ENCODE assay signal across 1 cellular context in the genomic region with DNA sequence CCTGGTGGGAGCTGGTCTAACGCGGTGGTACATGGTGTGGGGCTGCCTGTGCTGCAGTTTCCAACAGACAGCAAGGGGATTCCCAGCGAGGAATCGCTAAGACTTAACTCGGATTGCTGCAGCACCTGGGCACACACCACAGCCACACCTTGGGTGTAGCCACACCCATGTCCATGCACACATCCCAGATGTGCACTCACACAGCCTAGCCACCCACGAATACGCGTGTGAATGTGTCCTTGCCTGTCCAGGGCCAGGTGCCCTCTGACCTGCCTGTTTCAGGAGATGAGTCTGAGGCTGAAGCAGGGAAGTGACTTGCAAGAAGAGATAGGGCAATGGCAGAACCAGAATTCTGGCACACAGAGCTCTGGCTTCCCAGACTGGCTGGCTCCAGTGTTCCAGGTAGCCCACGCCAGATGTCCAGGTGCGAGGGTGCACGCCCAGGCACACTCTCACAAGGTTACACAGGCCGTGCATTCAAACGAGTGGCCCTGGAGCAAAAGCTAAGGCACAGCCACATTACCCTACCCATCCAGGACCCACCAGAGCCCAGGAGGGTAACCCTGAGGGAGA.
TF ChIP-seq lines count a peak whose summit lies in the region.

No MANE protein-coding gene starts in this region.

TF ChIP-seq in HepG2, 621 proteins besides CTCF, POLR2A, EP300 and RAD21 (continued from another document):
- TF ChIP-seq TAF1 (CRISPR knock-in tag; IDR thresholded peaks at IDR 0.05) = no peak
- no peak for TF ChIP-seq RARA (CRISPR knock-in tag; IDR thresholded peaks at IDR 0.05)
- TF ChIP-seq ZNF562 (CRISPR knock-in tag; IDR thresholded peaks at IDR 0.05; ENCODE audit: borderline replicate concordance) = no peak
- TF ChIP-seq SP4 (CRISPR knock-in tag; IDR thresholded peaks at IDR 0.05) = no peak
- TF ChIP-seq SALL2 (CRISPR knock-in tag; IDR thresholded peaks at IDR 0.05) = no peak
- TF ChIP-seq, protein P1, sequence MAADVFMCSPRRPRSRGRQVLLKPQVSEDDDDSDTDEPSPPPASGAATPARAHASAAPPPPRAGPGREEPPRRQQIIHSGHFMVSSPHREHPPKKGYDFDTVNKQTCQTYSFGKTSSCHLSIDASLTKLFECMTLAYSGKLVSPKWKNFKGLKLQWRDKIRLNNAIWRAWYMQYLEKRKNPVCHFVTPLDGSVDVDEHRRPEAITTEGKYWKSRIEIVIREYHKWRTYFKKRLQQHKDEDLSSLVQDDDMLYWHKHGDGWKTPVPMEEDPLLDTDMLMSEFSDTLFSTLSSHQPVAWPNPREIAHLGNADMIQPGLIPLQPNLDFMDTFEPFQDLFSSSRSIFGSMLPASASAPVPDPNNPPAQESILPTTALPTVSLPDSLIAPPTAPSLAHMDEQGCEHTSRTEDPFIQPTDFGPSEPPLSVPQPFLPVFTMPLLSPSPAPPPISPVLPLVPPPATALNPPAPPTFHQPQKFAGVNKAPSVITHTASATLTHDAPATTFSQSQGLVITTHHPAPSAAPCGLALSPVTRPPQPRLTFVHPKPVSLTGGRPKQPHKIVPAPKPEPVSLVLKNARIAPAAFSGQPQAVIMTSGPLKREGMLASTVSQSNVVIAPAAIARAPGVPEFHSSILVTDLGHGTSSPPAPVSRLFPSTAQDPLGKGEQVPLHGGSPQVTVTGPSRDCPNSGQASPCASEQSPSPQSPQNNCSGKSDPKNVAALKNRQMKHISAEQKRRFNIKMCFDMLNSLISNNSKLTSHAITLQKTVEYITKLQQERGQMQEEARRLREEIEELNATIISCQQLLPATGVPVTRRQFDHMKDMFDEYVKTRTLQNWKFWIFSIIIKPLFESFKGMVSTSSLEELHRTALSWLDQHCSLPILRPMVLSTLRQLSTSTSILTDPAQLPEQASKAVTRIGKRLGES (CRISPR knock-in tag; IDR thresholded peaks at IDR 0.05; ENCODE audit: borderline replicate concordance) = no peak
- TF ChIP-seq SRF (IDR thresholded peaks at IDR 0.05; ENCODE audit: low read depth, low read length) = no peak
